ENCODE assay signal across 6 cellular contexts in the genomic region with DNA sequence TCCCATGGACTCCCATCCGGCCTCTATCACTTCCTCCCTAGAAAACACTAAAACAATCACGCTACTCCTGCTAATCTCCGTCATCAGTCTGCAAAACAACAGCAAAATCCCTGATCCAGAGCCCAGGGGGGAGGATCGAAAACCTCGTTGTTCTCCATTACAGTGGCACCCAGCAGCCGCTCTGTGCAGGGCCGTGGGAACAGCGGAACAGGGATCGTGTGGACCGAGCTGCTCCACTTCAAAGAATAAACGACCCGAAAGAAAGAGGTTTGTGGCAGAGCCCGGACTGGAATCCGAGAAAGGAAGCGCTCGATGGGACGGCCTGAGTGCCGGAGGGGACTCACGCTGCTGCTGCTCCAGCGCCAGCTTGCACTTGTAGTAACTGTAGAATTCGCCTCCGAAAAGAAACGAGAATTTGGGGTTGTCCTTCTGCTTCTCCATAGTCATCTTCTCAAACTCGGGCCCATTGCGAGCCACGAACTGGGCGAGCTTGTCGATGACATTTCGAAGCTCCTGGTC.
DNase-seq lines count a peak whose midpoint lies in the region.

No MANE protein-coding gene starts in this region.

- peak overlapping the region; percentile 99 for H3K9ac ChIP-seq in SK-N-MC (ENCODE audit: insufficient read length)
- peak overlapping the region; percentile 94 for H3K9ac ChIP-seq in iPS-15b (ENCODE audit: low read depth, low read length)

- no peaks in the 10 kb centered on the region for H3K9me3 ChIP-seq in SK-N-MC (ENCODE audit: low read depth, low read length)
- H3K9me3 ChIP-seq in iPS-15b (ENCODE audit: control insufficient read depth, insufficient read depth, low read length), result no peaks in the 10 kb centered on the region

- no peaks in the 10 kb centered on the region for H3K4me1 ChIP-seq in iPS-15b (ENCODE audit: control insufficient read depth, insufficient read depth, low read length)

- H3K4me3 ChIP-seq in SK-N-MC (peak overlapping the region; percentile 94), iPS-15b (ENCODE audit: low read depth, low read length) (peak overlapping the region; percentile 85)

- peak overlapping the region; percentile 64; the same call in 1 of the 2 replicates for H3K27ac ChIP-seq in SK-N-MC

- peaks cover 49% of the 10 kb centered on the region for H3K36me3 ChIP-seq in SK-N-MC (ENCODE audit: insufficient read depth, low read length)
- H3K36me3 ChIP-seq in iPS-15b (ENCODE audit: control insufficient read depth, insufficient read depth, low read length), result peaks cover 15% of the 10 kb centered on the region

- H3K27me3 ChIP-seq in iPS-15b (ENCODE audit: control insufficient read depth, insufficient read depth, low read length), result no peaks in the 10 kb centered on the region

- DNase-seq in DMS 273 (lab: John Stamatoyannopoulos, UW; ENCODE audit: unreplicated experiment) (peak; percentile 60), DMS 273 treated with DMSO at 0.1 percent for 48 hours (lab: John Stamatoyannopoulos, UW) (no peak), SK-N-MC (ENCODE audit: low read depth, low spot score) (no peak), NCI-H2196 treated with DMSO at 0.1 percent for 48 hours (lab: John Stamatoyannopoulos, UW; ENCODE audit: unreplicated experiment) (no peak), 8988T (no peak)
